In genomic region chr19:58330458-58330857, GRCh38 we compare ENCODE assay signal across 15 cellular contexts. TPM values are rescaled to one million over a fixed set of nuclear protein-coding genes. Genes with fewer than 3 reads are reported as not detected.
A peak's percentile ranks its signal among the peaks of the same experiment; 100 is the strongest.
DNase-seq lines count a peak whose midpoint lies in the region; ATAC-seq, FAIRE-seq and TF ChIP-seq lines count a peak whose summit lies in the region.
"Had no signal": no experiment of that assay in that cellular context is flagged by ENCODE, and none has a peak within 500 bp of the region (broad histone marks: within the 10 kb centered on the region; RNA-seq: fewer than 3 reads in every experiment).

No MANE protein-coding gene starts in this region.

- no peak for TF ChIP-seq POLR2A in GM12891 (IDR thresholded peaks at IDR 0.05; ENCODE audit: low read depth, low read length)

- no peaks in the 10 kb centered on the region for H3K27me3 ChIP-seq in layer of hippocampus (ENCODE audit: control insufficient read depth, insufficient read depth, low read length)
- H3K27me3 ChIP-seq: ascending aorta, vagina had no signal

- DNase-seq in AG08395 (ENCODE audit: low spot score) (peak; percentile 92), M059J (ENCODE audit: low read depth) (peak; percentile 71), dermis blood vessel endothelial cell (peak; percentile 77), GM19240 (ENCODE audit: insufficient read length, low spot score) (no peak), SKM-1 treated with dmso at 0.1 percent for 144 hours (lab: John Stamatoyannopoulos, UW; ENCODE audit: unreplicated experiment) (no peak), GM12891 (ENCODE audit: insufficient read length, low spot score) (no peak)
- DNase-seq: ACHN; activated CD8-positive, alpha-beta memory T cell treated with anti-CD3 and anti-CD28 coated beads for 24 hours; NCI-H2029 treated with DMSO at 0.1 percent for 48 hours; SHP77 had no signal

- H3K27ac ChIP-seq in layer of hippocampus (ENCODE audit: low read depth, low read length) = peak overlapping the region; percentile 70
- H3K27ac ChIP-seq: ascending aorta, parathyroid adenoma, vagina had no signal

- no peak for FAIRE-seq in GM12891 (lab: Jason Lieb, UNC)

- ATAC-seq in HG02870 (IDR thresholded peaks at IDR 0.05; ENCODE audit: unreplicated experiment) = no peak

TF ChIP-seq in GM12891, 5 proteins besides CTCF, POLR2A, EP300 and RAD21:
- TF ChIP-seq POU2F2 (IDR thresholded peaks at IDR 0.05; ENCODE audit: low read depth, low read length) (no peak), PAX5 (IDR thresholded peaks at IDR 0.05; ENCODE audit: insufficient read depth, low read length, severe bottlenecking) (no peak), POLR2AphosphoS5 (IDR thresholded peaks at IDR 0.05; ENCODE audit: low read depth, low read length) (no peak), SPI1 (IDR thresholded peaks at IDR 0.05; ENCODE audit: low read depth, low read length) (no peak), TAF1 (IDR thresholded peaks at IDR 0.05; ENCODE audit: low read depth, low read length) (no peak)
TF ChIP-seq in GM12891: peak in this region for 0.

RNA-seq across cellular contexts. Expression of gene ZSCAN22, which starts 3.7 kb away (rescaled TPM):
- total RNA-seq in M059J (2014; rRNA removed; shearing (Covaris generic)) = 2.2 and 3.6 TPM in 2 replicates
- 3.4 and 3.7 TPM in 2 replicates for total RNA-seq in dermis blood vessel endothelial cell
- polyA plus RNA-seq in GM12891 (2012; ENCODE audit: low read depth, missing spikeins) = 0.72 TPM

RNA-seq across cellular contexts. Expression of gene A1BG, which starts 22.8 kb away (rescaled TPM):
- total RNA-seq in M059J (2014; rRNA removed; shearing (Covaris generic)) = 67.3 and 68.9 TPM in 2 replicates
- 0.37 and 12.4 TPM in 2 replicates for total RNA-seq in dermis blood vessel endothelial cell
- 2.3 TPM for polyA plus RNA-seq in GM12891 (2012; ENCODE audit: low read depth, missing spikeins)

RNA-seq across cellular contexts. Expression of gene ERVK3-1, which starts 25.3 kb away (rescaled TPM):
- 90.1 and 122 TPM in 2 replicates for total RNA-seq in M059J (2014; rRNA removed; shearing (Covaris generic))
- 24.1 and 31.8 TPM in 2 replicates for total RNA-seq in dermis blood vessel endothelial cell
- 47.6 TPM for polyA plus RNA-seq in GM12891 (2012; ENCODE audit: low read depth, missing spikeins)

RNA-seq across cellular contexts. Expression of gene ZNF497, which starts 32.1 kb away (rescaled TPM):
- 0.54 and 1.5 TPM in 2 replicates for total RNA-seq in M059J (2014; rRNA removed; shearing (Covaris generic))
- 1.3 and 2.9 TPM in 2 replicates for total RNA-seq in dermis blood vessel endothelial cell
- polyA plus RNA-seq in GM12891 (2012; ENCODE audit: low read depth, missing spikeins) = 0.36 TPM
- total RNA-seq: ascending aorta had no signal

RNA-seq across cellular contexts. Expression of gene ZNF837, which starts 50.4 kb away (rescaled TPM):
- total RNA-seq in M059J (2014; rRNA removed; shearing (Covaris generic)) = 0.34 and 3.4 TPM in 2 replicates
- total RNA-seq in dermis blood vessel endothelial cell = 3.5 and 4.1 TPM in 2 replicates
- polyA plus RNA-seq in GM12891 (2012; ENCODE audit: low read depth, missing spikeins) = 1.4 TPM
- total RNA-seq: ascending aorta had no signal

Comparison
In these comparisons a context has a peak if more than half of its experiments do, and no peak if none do; other contexts are left out.
1. DNase-seq: peak in AG08395 (single experiment), M059J (single experiment) and dermis blood vessel endothelial cell (single experiment); none in GM19240 (single experiment), SKM-1 treated with dmso at 0.1 percent for 144 hours (single experiment) and GM12891 (single experiment).